ENCODE assay signal across 19 cellular contexts in the genomic region with DNA sequence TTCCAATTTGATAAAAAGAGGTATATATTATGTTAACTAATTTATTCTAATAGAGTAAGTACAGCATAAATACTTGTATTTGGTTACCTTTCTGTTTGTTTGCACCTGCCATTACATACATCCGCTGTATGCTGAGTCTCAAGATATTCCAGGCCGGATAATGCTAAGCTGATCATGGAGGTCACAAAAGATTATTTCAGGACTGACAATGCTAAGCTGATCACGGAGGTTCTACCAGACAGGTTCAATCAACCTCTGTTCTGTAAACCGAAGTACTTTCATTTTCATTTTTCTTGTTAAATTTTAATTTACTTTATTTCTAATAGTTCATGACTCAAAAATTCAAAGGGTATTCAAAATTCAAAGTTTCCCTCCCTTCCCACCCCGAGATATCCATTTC. TPM values are rescaled to one million over a fixed set of nuclear protein-coding genes. Genes with fewer than 3 reads are reported as not detected.
DNase-seq lines count a peak whose midpoint lies in the region; ATAC-seq and TF ChIP-seq lines count a peak whose summit lies in the region.
"Had no signal": no experiment of that assay in that cellular context is flagged by ENCODE, and none has a peak within 500 bp of the region (broad histone marks: within the 10 kb centered on the region; RNA-seq: fewer than 3 reads in every experiment).

No MANE protein-coding gene starts in this region.

- no peak overlapping the region for H3K4me3 ChIP-seq in HAP-1
- H3K4me3 ChIP-seq: A549, dorsolateral prefrontal cortex, hepatocyte, left lung, psoas muscle, suprapubic skin had no signal

- H3K27ac Mint-ChIP-seq in activated CD8-positive, alpha-beta T cell treated with anti-CD3 and anti-CD28 coated beads for 36 hours, result peak overlapping the region; percentile 53
- H3K27ac Mint-ChIP-seq in activated CD8-positive, alpha-beta T cell treated with anti-CD3 and anti-CD28 coated beads, Interleukin-2, amount 10 ng/mL, durations not matched to agents 7 days and 5 days, result no peak overlapping the region
- peak overlapping the region; percentile 30 to 76 for H3K27ac Mint-ChIP-seq in natural killer cell treated with Interleukin-12 subunit alpha and Interleukin-12 subunit beta and Interleukin-15 and Interleukin-18, amount 100 ng/mL, for 72 hours
- H3K27ac Mint-ChIP-seq: activated CD4-positive, alpha-beta T cell treated with anti-CD3 and anti-CD28 coated beads for 36 hours had no signal

- H3K9me3 ChIP-seq in HAP-1, result no peaks in the 10 kb centered on the region
- H3K9me3 ChIP-seq: A549, left lung, psoas muscle, suprapubic skin had no signal

- no peak for DNase-seq in activated CD8-positive, alpha-beta T cell treated with anti-CD3 and anti-CD28 coated beads for 36 hours
- DNase-seq in activated CD8-positive, alpha-beta T cell treated with anti-CD3 and anti-CD28 coated beads, Interleukin-2, amount 10 ng/mL, durations not matched to agents 7 days and 5 days, result no peak
- DNase-seq in OCI-M1 (lab: John Stamatoyannopoulos, UW), result peak; percentile 59
- no peak for DNase-seq in natural killer cell treated with Interleukin-12 subunit alpha and Interleukin-12 subunit beta and Interleukin-15 and Interleukin-18, amount 100 ng/mL, for 72 hours (ENCODE audit: low spot score)
- no peak for DNase-seq in NCI-H128 (lab: John Stamatoyannopoulos, UW; ENCODE audit: unreplicated experiment)
- no peak for DNase-seq in HAP-1 (ENCODE audit: low spot score in 2 of 2)
- DNase-seq in NK-92 treated with Interleukin-12 subunit alpha and Interleukin-12 subunit beta, amount 100 ng/mL, for 24 hours (lab: John Stamatoyannopoulos, UW), result no peak
- DNase-seq: activated CD4-positive, alpha-beta T cell treated with anti-CD3 and anti-CD28 coated beads for 36 hours; activated effector memory CD4-positive, alpha-beta T cell treated with Interleukin-2 at 50 U/mL for 16 hours; dorsolateral prefrontal cortex; left lung; naive B cell; NCI-H2029 treated with DMSO at 0.1 percent for 48 hours; NCI-H748 treated with DMSO at 0.1 percent for 48 hours; psoas muscle had no signal

- H3K4me1 ChIP-seq in HAP-1, result no peaks in the 10 kb centered on the region

- H3K36me3 Mint-ChIP-seq in activated CD8-positive, alpha-beta T cell treated with anti-CD3 and anti-CD28 coated beads for 36 hours (ENCODE audit: low read depth), result peaks cover 17% of the 10 kb centered on the region
- H3K36me3 Mint-ChIP-seq in activated CD8-positive, alpha-beta T cell treated with anti-CD3 and anti-CD28 coated beads, Interleukin-2, amount 10 ng/mL, durations not matched to agents 7 days and 5 days (ENCODE audit: low read depth), result peaks cover 25% of the 10 kb centered on the region
- peaks cover 11% of the 10 kb centered on the region for H3K36me3 Mint-ChIP-seq in natural killer cell treated with Interleukin-12 subunit alpha and Interleukin-12 subunit beta and Interleukin-15 and Interleukin-18, amount 100 ng/mL, for 72 hours

- ATAC-seq in activated CD8-positive, alpha-beta T cell treated with anti-CD3 and anti-CD28 coated beads for 36 hours, result no peak
- ATAC-seq in activated CD8-positive, alpha-beta T cell treated with anti-CD3 and anti-CD28 coated beads, Interleukin-2, amount 10 ng/mL, durations not matched to agents 7 days and 5 days, result no peak
- ATAC-seq in GM19035 (IDR thresholded peaks at IDR 0.05; ENCODE audit: unreplicated experiment), result peak; percentile 52
- no peak for ATAC-seq in natural killer cell treated with Interleukin-12 subunit alpha and Interleukin-12 subunit beta and Interleukin-15 and Interleukin-18, amount 100 ng/mL, for 72 hours
- ATAC-seq: A549; activated CD4-positive, alpha-beta T cell treated with anti-CD3 and anti-CD28 coated beads for 36 hours; left lung; psoas muscle had no signal

- no peak for TF ChIP-seq CTCF in activated CD8-positive, alpha-beta T cell treated with anti-CD3 and anti-CD28 coated beads for 36 hours (IDR thresholded peaks at IDR 0.05)

- intact Hi-C loops in activated CD8-positive, alpha-beta T cell treated with anti-CD3 and anti-CD28 coated beads for 36 hours (cut with micrococcal nuclease), result no loop called here

- H3K36me3 ChIP-seq in HAP-1 (replicated peaks), result no peaks in the 10 kb centered on the region; the same call in 1 of the 2 replicates

- POLR2A ChIA-PET in activated CD8-positive, alpha-beta T cell treated with anti-CD3 and anti-CD28 coated beads for 36 hours (lab: Charles Lee), result interaction anchor here (0.6 to 1.7 kb wide), 3 partner anchors 10 to 78 kb away, joined by 3 to 4 read pairs (median 4); a partner anchor contains a TSS
- POLR2A ChIA-PET in activated CD8-positive, alpha-beta T cell treated with anti-CD3 and anti-CD28 coated beads, Interleukin-2, amount 10 ng/mL, durations not matched to agents 7 days and 5 days (lab: Charles Lee), result interaction anchor here (0.6 kb wide), 1 partner anchor 63 kb away, joined by 3 read pairs; no protein-coding TSS in a partner anchor

- H3K4me1 Mint-ChIP-seq in activated CD8-positive, alpha-beta T cell treated with anti-CD3 and anti-CD28 coated beads for 36 hours (ENCODE audit: low read depth), result peaks cover 42% of the 10 kb centered on the region
- H3K4me1 Mint-ChIP-seq in activated CD8-positive, alpha-beta T cell treated with anti-CD3 and anti-CD28 coated beads, Interleukin-2, amount 10 ng/mL, durations not matched to agents 7 days and 5 days (ENCODE audit: low read depth), result peaks cover 17% of the 10 kb centered on the region
- H3K4me1 Mint-ChIP-seq in natural killer cell treated with Interleukin-12 subunit alpha and Interleukin-12 subunit beta and Interleukin-15 and Interleukin-18, amount 100 ng/mL, for 72 hours (ENCODE audit: low read depth in 2 of 2), result peaks cover 29 to 53% of the 10 kb centered on the region in 2 donors

- in situ Hi-C loops in HAP-1 (cut with MboI; ENCODE audit: low sequenced_read_pairs), result loop anchor here (25.0 kb wide), 1 partner anchor 98 kb away; no protein-coding TSS in a partner anchor

- no peak overlapping the region for H3K4me3 Mint-ChIP-seq in activated CD8-positive, alpha-beta T cell treated with anti-CD3 and anti-CD28 coated beads for 36 hours
- H3K4me3 Mint-ChIP-seq in activated CD8-positive, alpha-beta T cell treated with anti-CD3 and anti-CD28 coated beads, Interleukin-2, amount 10 ng/mL, durations not matched to agents 7 days and 5 days, result no peak overlapping the region
- peak overlapping the region; percentile 61 for H3K4me3 Mint-ChIP-seq in natural killer cell treated with Interleukin-12 subunit alpha and Interleukin-12 subunit beta and Interleukin-15 and Interleukin-18, amount 100 ng/mL, for 72 hours
- H3K4me3 Mint-ChIP-seq: activated CD4-positive, alpha-beta T cell treated with anti-CD3 and anti-CD28 coated beads for 36 hours had no signal

- CTCF ChIA-PET in activated CD8-positive, alpha-beta T cell treated with anti-CD3 and anti-CD28 coated beads for 36 hours (lab: Charles Lee), result interaction anchor here (0.6 to 2.6 kb wide), 7 partner anchors 13 to 94 kb away, joined by 3 to 11 read pairs (median 3); no protein-coding TSS in a partner anchor
- CTCF ChIA-PET in activated CD8-positive, alpha-beta T cell treated with anti-CD3 and anti-CD28 coated beads, Interleukin-2, amount 10 ng/mL, durations not matched to agents 7 days and 5 days (lab: Charles Lee), result interaction anchor here (0.7 to 2.5 kb wide), 6 partner anchors 9 to 94 kb away, joined by 3 to 8 read pairs (median 6); no protein-coding TSS in a partner anchor

- H3K27me3 ChIP-seq in HAP-1 (ENCODE audit: low read depth), result no peaks in the 10 kb centered on the region
- H3K27me3 ChIP-seq: dorsolateral prefrontal cortex, hepatocyte, left lung, suprapubic skin had no signal

- no peaks in the 10 kb centered on the region for H3K27me3 Mint-ChIP-seq in activated CD8-positive, alpha-beta T cell treated with anti-CD3 and anti-CD28 coated beads for 36 hours
- no peaks in the 10 kb centered on the region for H3K27me3 Mint-ChIP-seq in activated CD8-positive, alpha-beta T cell treated with anti-CD3 and anti-CD28 coated beads, Interleukin-2, amount 10 ng/mL, durations not matched to agents 7 days and 5 days (ENCODE audit: low read depth)
- no peaks in the 10 kb centered on the region for H3K27me3 Mint-ChIP-seq in natural killer cell treated with Interleukin-12 subunit alpha and Interleukin-12 subunit beta and Interleukin-15 and Interleukin-18, amount 100 ng/mL, for 72 hours
- H3K27me3 Mint-ChIP-seq: activated CD4-positive, alpha-beta T cell treated with anti-CD3 and anti-CD28 coated beads for 36 hours; naive B cell had no signal

- no peaks in the 10 kb centered on the region for H3K9me3 Mint-ChIP-seq in activated CD8-positive, alpha-beta T cell treated with anti-CD3 and anti-CD28 coated beads for 36 hours
- H3K9me3 Mint-ChIP-seq in activated CD8-positive, alpha-beta T cell treated with anti-CD3 and anti-CD28 coated beads, Interleukin-2, amount 10 ng/mL, durations not matched to agents 7 days and 5 days (ENCODE audit: insufficient read depth), result no peaks in the 10 kb centered on the region
- no peaks in the 10 kb centered on the region for H3K9me3 Mint-ChIP-seq in natural killer cell treated with Interleukin-12 subunit alpha and Interleukin-12 subunit beta and Interleukin-15 and Interleukin-18, amount 100 ng/mL, for 72 hours
- H3K9me3 Mint-ChIP-seq: naive B cell had no signal

RNA-seq across cellular contexts. Expression of a gene that starts 31.1 kb away (rescaled TPM):
- 10 to 100 TPM; 25.1 to 26.2 TPM for total RNA-seq in activated CD8-positive, alpha-beta T cell treated with anti-CD3 and anti-CD28 coated beads for 36 hours
- total RNA-seq in activated CD8-positive, alpha-beta T cell treated with anti-CD3 and anti-CD28 coated beads, Interleukin-2, amount 10 ng/mL, durations not matched to agents 7 days and 5 days, result 10 to 100 TPM; 12.3 to 13.3 TPM
- total RNA-seq in natural killer cell treated with Interleukin-12 subunit alpha and Interleukin-12 subunit beta and Interleukin-15 and Interleukin-18, amount 100 ng/mL, for 72 hours, result 10 to 100 TPM; 21.1 to 33.3 TPM
